Comparison of ENCODE assay signal across 8 cellular contexts in the genomic region with DNA sequence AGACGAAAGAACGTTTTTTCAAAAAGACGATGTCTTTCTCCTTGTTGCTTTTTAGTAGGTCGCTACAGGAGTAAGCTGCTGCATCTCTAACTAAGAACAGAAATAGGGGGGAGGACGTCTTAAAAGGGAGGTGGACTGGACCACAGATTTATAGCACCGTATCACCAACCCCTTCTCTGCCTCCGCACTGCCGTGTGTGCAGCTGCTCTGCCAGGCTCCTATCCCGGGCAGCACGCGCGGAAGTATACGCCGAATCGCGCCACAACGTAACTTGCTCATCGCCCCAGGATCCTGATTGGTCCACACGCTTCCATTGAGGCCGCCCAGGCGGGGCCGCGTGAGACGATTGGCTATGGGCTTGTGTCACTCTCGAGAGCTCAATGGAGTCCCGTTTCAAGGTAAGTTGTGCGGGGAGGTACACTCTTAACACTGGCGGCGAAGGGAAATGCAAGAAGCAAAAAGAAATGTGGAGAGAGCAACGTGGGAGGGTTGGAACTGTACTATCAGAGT. TPM values are rescaled to one million over a fixed set of nuclear protein-coding genes. Genes with fewer than 3 reads are reported as not detected.
A peak's percentile ranks its signal among the peaks of the same experiment; 100 is the strongest.
DNase-seq lines count a peak whose midpoint lies in the region; ATAC-seq and TF ChIP-seq lines count a peak whose summit lies in the region.

A gene (minus strand): TSS at position 121 of the 510 bp plus-strand sequence. CDS start 64,006 bp downstream, outside the sequence.

- intact Hi-C loops in left ventricle myocardium inferior (cut with micrococcal nuclease): no loop called here

- DNase-seq in NCI-H748 treated with DMSO at 0.1 percent for 48 hours (lab: John Stamatoyannopoulos, UW): peak; percentile 98
- peak; percentile 96 for DNase-seq in astrocyte of the cerebellum (ENCODE audit: low read depth)
- peak; percentile 80 for DNase-seq in left ventricle myocardium inferior
- no peak for DNase-seq in MV-4-11 (lab: John Stamatoyannopoulos, UW)
- DNase-seq in GM19238 (ENCODE audit: insufficient read length, low spot score): no peak
- DNase-seq in ACHN: no peak

- H3K4me3 ChIP-seq in astrocyte of the cerebellum (ENCODE audit: low read depth, low read length) (peak within 1 kb of the TSS; percentile 57), left ventricle myocardium inferior (peak within 1 kb of the TSS; percentile 61), parathyroid adenoma (ENCODE audit: low read depth, low read length) (peak within 1 kb of the TSS; percentile 19)

- no peaks in the 10 kb centered on the region for H3K9me3 ChIP-seq in left ventricle myocardium inferior (replicated peaks)
- no peaks in the 10 kb centered on the region for H3K9me3 ChIP-seq in parathyroid adenoma (ENCODE audit: control insufficient read depth, low read length)

- H3K27ac ChIP-seq in left ventricle myocardium inferior (replicated peaks): no peak within 1 kb of the TSS
- H3K27ac ChIP-seq in parathyroid adenoma: no peak within 1 kb of the TSS

- TF ChIP-seq CTCF in astrocyte of the cerebellum (IDR thresholded peaks at IDR 0.05; ENCODE audit: low read depth, low read length, missing control alignments): no peak
- no peak for TF ChIP-seq CTCF in left ventricle myocardium inferior (IDR thresholded peaks at IDR 0.05; ENCODE audit: borderline replicate concordance)
- TF ChIP-seq CTCF in parathyroid adenoma (IDR thresholded peaks at IDR 0.05): no peak

- no peaks in the 10 kb centered on the region for H3K79me2 ChIP-seq in parathyroid adenoma

- in situ Hi-C loops in astrocyte of the cerebellum (cut with HindIII; ENCODE audit: low sequenced_read_pairs): no loop called here
- in situ Hi-C loops in ACHN (cut with HindIII; ENCODE audit: low pct_ligation_motif_present, low pct_unique_long_range_greater_than_20kb, low sequenced_read_pairs): no loop called here

- no peak within 1 kb of the TSS for H2AFZ ChIP-seq in parathyroid adenoma

- peaks cover 100% of the 10 kb centered on the region for H3K27me3 ChIP-seq in left ventricle myocardium inferior (ENCODE audit: low read depth)
- H3K27me3 ChIP-seq in parathyroid adenoma (ENCODE audit: control insufficient read depth, insufficient read depth, low read length): peaks cover 15% of the 10 kb centered on the region

- H3K4me2 ChIP-seq in parathyroid adenoma (ENCODE audit: low read length): peak within 1 kb of the TSS; percentile 33

- H3K4me1 ChIP-seq in left ventricle myocardium inferior (peaks cover 39% of the 10 kb centered on the region), parathyroid adenoma (no peaks in the 10 kb centered on the region)

- ATAC-seq in GM21360 (IDR thresholded peaks at IDR 0.05; ENCODE audit: unreplicated experiment): peak; percentile 99

- no peak within 1 kb of the TSS for H3K9ac ChIP-seq in parathyroid adenoma

- no peaks in the 10 kb centered on the region for H3K36me3 ChIP-seq in left ventricle myocardium inferior
- no peaks in the 10 kb centered on the region for H3K36me3 ChIP-seq in parathyroid adenoma (ENCODE audit: control insufficient read depth, insufficient read depth, low read length)

RNA-seq across cellular contexts. Expression of the gene that starts here (rescaled TPM):
- 0.08 TPM for total RNA-seq in left ventricle myocardium inferior

Comparison
In these comparisons a context has a peak if more than half of its experiments do, and no peak if none do; other contexts are left out.
1. Peak in DNase-seq and H3K4me3 ChIP-seq in left ventricle myocardium inferior; RNA of the gene not detected or under 1 TPM.
2. DNase-seq: peak in NCI-H748 treated with DMSO at 0.1 percent for 48 hours (single experiment) and astrocyte of the cerebellum (single experiment); none in MV-4-11 (single experiment), GM19238 (single experiment) and ACHN (single experiment).
3. Peak in every context shown above with its lines, with median percentiles within 50 percentile points of each other: H3K4me3 ChIP-seq.